1 cellular context compared by ENCODE assay signal in the genomic region with DNA sequence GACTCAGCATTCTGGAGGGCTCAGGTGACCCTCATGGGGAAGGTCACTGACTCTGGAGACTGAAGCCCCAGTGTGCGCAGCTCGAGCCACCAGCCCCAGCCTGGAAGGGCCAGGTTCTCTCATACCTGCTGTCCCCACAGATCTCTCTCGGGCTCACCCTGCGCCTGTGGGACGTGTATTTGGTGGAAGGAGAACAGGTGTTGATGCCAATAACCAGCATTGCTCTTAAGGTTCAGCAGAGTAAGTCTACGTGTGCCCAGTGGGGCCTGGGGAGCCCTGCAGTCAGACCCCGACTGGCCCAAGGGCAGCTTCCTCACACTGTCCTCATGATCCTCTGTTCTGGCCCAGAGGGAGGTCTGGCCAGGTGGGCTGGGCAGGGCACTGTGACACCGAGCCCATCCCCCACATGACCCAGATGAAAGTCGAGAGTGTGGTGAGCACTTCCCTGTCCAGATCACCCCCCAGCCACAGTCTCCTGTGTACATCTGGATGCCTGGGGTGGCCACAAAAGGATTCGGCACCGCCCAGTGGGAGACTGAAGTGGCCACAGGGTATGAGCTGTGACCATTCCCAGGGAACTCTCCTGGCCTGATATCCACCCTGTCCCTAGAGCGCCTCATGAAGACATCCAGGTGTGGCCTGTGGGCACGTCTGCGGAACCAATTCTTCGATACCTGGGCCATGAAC. TPM values are rescaled to one million over a fixed set of nuclear protein-coding genes. Genes with fewer than 3 reads are reported as not detected.
"Had no signal": no experiment of that assay in that cellular context is flagged by ENCODE, and none has a peak within 500 bp of the region (broad histone marks: within the 10 kb centered on the region; RNA-seq: fewer than 3 reads in every experiment).

No MANE protein-coding gene starts in this region.

RNA-seq across cellular contexts. Expression of a gene that starts 21.8 kb away (rescaled TPM):
- total RNA-seq: bronchial epithelial cell had no signal
